In genomic region chr2:241659150-241659739, GRCh38 we compare ENCODE assay signal across 8 cellular contexts. TPM values are rescaled to one million over a fixed set of nuclear protein-coding genes. Genes with fewer than 3 reads are reported as not detected.
DNase-seq lines count a peak whose midpoint lies in the region; ATAC-seq and TF ChIP-seq lines count a peak whose summit lies in the region.

No MANE protein-coding gene starts in this region.

- H3K27ac ChIP-seq in foreskin keratinocyte: no peak overlapping the region

- TF ChIP-seq CTCF in foreskin keratinocyte (conservative IDR thresholded peaks at IDR 0.05) (peak; percentile 76), osteocyte (IDR thresholded peaks at IDR 0.05) (peak; percentile 76)

- H3K4me1 ChIP-seq in foreskin keratinocyte: no peaks in the 10 kb centered on the region

- H3K4me3 Mint-ChIP-seq in osteocyte (ENCODE audit: unreplicated experiment): no peak overlapping the region

- no peaks in the 10 kb centered on the region for H3K9me3 Mint-ChIP-seq in osteocyte (ENCODE audit: unreplicated experiment)

- no peaks in the 10 kb centered on the region for H3K27me3 Mint-ChIP-seq in osteocyte (ENCODE audit: unreplicated experiment)

- H3K27ac Mint-ChIP-seq in osteocyte (ENCODE audit: unreplicated experiment): no peak overlapping the region

- H3K27me3 ChIP-seq in foreskin keratinocyte: no peaks in the 10 kb centered on the region

- ATAC-seq in foreskin keratinocyte (no peak), GM21381 (IDR thresholded peaks at IDR 0.05; ENCODE audit: unreplicated experiment) (no peak), GM21723 (IDR thresholded peaks at IDR 0.05; ENCODE audit: unreplicated experiment) (no peak)

- H3K36me3 Mint-ChIP-seq in osteocyte (ENCODE audit: unreplicated experiment): peaks cover 39% of the 10 kb centered on the region

- DNase-seq in activated CD8-positive, alpha-beta memory T cell treated with anti-CD3 and anti-CD28 coated beads for 24 hours: peak; percentile 66
- no peak for DNase-seq in activated CD8-positive, alpha-beta memory T cell treated with anti-CD3 and anti-CD28 coated beads, Interleukin-2, amount 50 U/mL, for 48 hours
- peak; percentile 74 for DNase-seq in NCI-H2196 (lab: John Stamatoyannopoulos, UW; ENCODE audit: unreplicated experiment)
- DNase-seq in activated T-cell treated with anti-CD3 and anti-CD28 coated beads for 1 hour (ENCODE audit: low read depth): peak; percentile 27
- DNase-seq in foreskin keratinocyte: peak; percentile 13 to 31
- no peak for DNase-seq in osteocyte (ENCODE audit: extremely low spot score, unreplicated experiment)

- H3K4me1 Mint-ChIP-seq in osteocyte (ENCODE audit: unreplicated experiment): no peaks in the 10 kb centered on the region

RNA-seq across cellular contexts. Expression of gene ATG4B, which starts 21.8 kb away (rescaled TPM):
- total RNA-seq in foreskin keratinocyte (43.0 and 48.4 TPM in 2 replicates), osteocyte (73.5 and 78.1 TPM in 2 replicates)
- 53.9 and 59.1 TPM in 2 replicates for polyA plus RNA-seq in foreskin keratinocyte

RNA-seq across cellular contexts. Expression of gene THAP4, which starts 22.3 kb away (rescaled TPM):
- total RNA-seq in foreskin keratinocyte: 73.7 and 85.6 TPM in 2 replicates
- 72.4 and 74.7 TPM in 2 replicates for polyA plus RNA-seq in foreskin keratinocyte
- total RNA-seq in osteocyte: 51.6 and 52.8 TPM in 2 replicates

RNA-seq across cellular contexts. Expression of gene DTYMK, which starts 27.4 kb away (rescaled TPM):
- total RNA-seq in foreskin keratinocyte: 74.9 and 86.9 TPM in 2 replicates
- 98.3 and 112 TPM in 2 replicates for polyA plus RNA-seq in foreskin keratinocyte
- total RNA-seq in osteocyte: 26.3 and 28.8 TPM in 2 replicates

RNA-seq across cellular contexts. Expression of gene ING5, which starts 42.6 kb away (rescaled TPM):
- total RNA-seq in foreskin keratinocyte: 12.7 and 15.4 TPM in 2 replicates
- polyA plus RNA-seq in foreskin keratinocyte: 11.6 and 14.4 TPM in 2 replicates
- total RNA-seq in osteocyte: 29.4 and 32.0 TPM in 2 replicates

Comparison
In these comparisons a context has a peak if more than half of its experiments do, and no peak if none do; other contexts are left out.
1. DNase-seq: peak in activated CD8-positive, alpha-beta memory T cell treated with anti-CD3 and anti-CD28 coated beads for 24 hours (single experiment), NCI-H2196 (single experiment), activated T-cell treated with anti-CD3 and anti-CD28 coated beads for 1 hour (single experiment) and foreskin keratinocyte (2 of 2); none in activated CD8-positive, alpha-beta memory T cell treated with anti-CD3 and anti-CD28 coated beads, Interleukin-2, amount 50 U/mL, for 48 hours (single experiment) and osteocyte (single experiment).